In genomic region chr7:144319547-144319946, GRCh38 we compare ENCODE assay signal across 18 cellular contexts. TPM values are rescaled to one million over a fixed set of nuclear protein-coding genes. Genes with fewer than 3 reads are reported as not detected.
"Had no signal": no experiment of that assay in that cellular context is flagged by ENCODE, and none has a peak within 500 bp of the region (broad histone marks: within the 10 kb centered on the region; RNA-seq: fewer than 3 reads in every experiment).

No MANE protein-coding gene starts in this region.

RNA-seq across cellular contexts. Expression of gene OR2A1, which starts 7.3 kb away (rescaled TPM):
- total RNA-seq: hepatocyte, kidney, kidney epithelial cell, left cardiac atrium, left colon, left lobe of liver, left lung, left ventricle myocardium inferior, left ventricle myocardium superior, lung, lung microvascular endothelial cell, mononuclear cell, mucosa of descending colon, mucosa of gallbladder, myocyte had no signal
- polyA plus RNA-seq: immature natural killer cell, keratinocyte, mammary epithelial cell had no signal

RNA-seq across cellular contexts. Expression of gene CTAGE8, which starts 50.5 kb away (rescaled TPM):
- total RNA-seq: left ventricle myocardium superior, lung microvascular endothelial cell, myocyte had no signal
- polyA plus RNA-seq: immature natural killer cell had no signal

RNA-seq across cellular contexts. Expression of gene OR2A7, which starts 55.0 kb away (rescaled TPM):
- total RNA-seq: lung microvascular endothelial cell, myocyte had no signal
- polyA plus RNA-seq: immature natural killer cell had no signal
